25 cellular contexts compared by ENCODE assay signal in the genomic region with DNA sequence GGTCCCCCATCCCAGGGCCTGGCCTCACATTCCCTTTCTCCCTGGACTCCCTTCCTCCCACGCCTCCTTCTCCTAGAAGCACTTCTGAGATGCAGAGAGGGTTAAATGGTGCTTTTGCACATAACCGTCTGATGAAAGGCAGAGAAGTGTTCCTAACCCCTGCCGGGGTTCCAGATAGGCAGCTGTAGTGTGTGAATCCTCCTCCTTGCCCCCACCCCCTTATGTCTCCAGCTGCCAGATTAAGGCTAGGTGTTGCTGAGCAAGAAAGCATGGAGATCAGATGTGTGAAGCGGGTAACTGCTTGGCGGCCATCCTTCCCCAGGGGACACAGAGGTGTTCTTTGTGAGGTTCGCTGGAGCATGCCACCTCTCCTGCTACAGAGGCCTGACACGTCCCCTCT.
A peak's percentile ranks its signal among the peaks of the same experiment; 100 is the strongest.
DNase-seq lines count a peak whose midpoint lies in the region; ATAC-seq and TF ChIP-seq lines count a peak whose summit lies in the region.
"Had no signal": no experiment of that assay in that cellular context is flagged by ENCODE, and none has a peak within 500 bp of the region (broad histone marks: within the 10 kb centered on the region; RNA-seq: fewer than 3 reads in every experiment).

No MANE protein-coding gene starts in this region.

- ATAC-seq in gastroesophageal sphincter: no peak
- ATAC-seq in esophagus mucosa: no peak
- ATAC-seq: activated naive CD8-positive, alpha-beta T cell treated with anti-CD3 and anti-CD28 coated beads, Interleukin-2, amount 50 U/mL, for 24 hours; K562; stimulated activated naive CD8-positive, alpha-beta T cell treated with anti-CD3 and anti-CD28 coated beads, Interleukin-15, Interleukin-2, amounts not matched to agents 100 U/mL and 50 U/mL, for 24 hours had no signal

- H3K27me3 ChIP-seq in gastroesophageal sphincter: no peaks in the 10 kb centered on the region
- H3K27me3 ChIP-seq: brain microvascular endothelial cell had no signal

- H3K4me3 Mint-ChIP-seq in nephron progenitor cell (no peak overlapping the region), chondrocyte (ENCODE audit: unreplicated experiment) (no peak overlapping the region)
- H3K4me3 Mint-ChIP-seq: activated CD4-positive, alpha-beta T cell treated with anti-CD3 and anti-CD28 coated beads, Interleukin-2, amount 10 ng/mL, durations not matched to agents 7 days and 5 days; activated naive CD8-positive, alpha-beta T cell treated with anti-CD3 and anti-CD28 coated beads, Interleukin-2, amount 50 U/mL, for 24 hours; CD4-positive, CD25-positive, alpha-beta regulatory T cell had no signal

- no peak for TF ChIP-seq EP300 in gastroesophageal sphincter (IDR thresholded peaks at IDR 0.05)

- DNase-seq in NCI-H82 (lab: John Stamatoyannopoulos, UW) (peak; percentile 16), NCI-H82 treated with DMSO at 0.1 percent for 48 hours (lab: John Stamatoyannopoulos, UW; ENCODE audit: unreplicated experiment) (no peak), nephron progenitor cell (no peak), C1 segment of cervical spinal cord (lab: John Stamatoyannopoulos, UW) (no peak), chondrocyte (ENCODE audit: low spot score) (no peak), NCI-H2107 (lab: John Stamatoyannopoulos, UW) (no peak)
- DNase-seq: activated CD4-positive, alpha-beta T cell treated with anti-CD3 and anti-CD28 coated beads, Interleukin-2, amount 10 ng/mL, durations not matched to agents 7 days and 5 days; activated effector memory CD4-positive, alpha-beta T cell treated with Interleukin-2 at 50 U/mL for 16 hours; activated naive CD8-positive, alpha-beta T cell treated with anti-CD3 and anti-CD28 coated beads, Interleukin-2, amount 50 U/mL, for 24 hours; brain microvascular endothelial cell; CD4-positive, CD25-positive, alpha-beta regulatory T cell; cortex of kidney; foreskin melanocyte; GF-D8; kidney glomerular epithelial cell; NCI-H1694 treated with DMSO at 0.1 percent for 48 hours; NCI-H446; stimulated activated CD4-positive, alpha-beta T cell treated with anti-CD3 and anti-CD28 coated beads, Interleukin-4, amount 100 ng/mL, for 1 hour; stimulated activated naive CD8-positive, alpha-beta T cell treated with anti-CD3 and anti-CD28 coated beads, Interleukin-15, Interleukin-2, amounts not matched to agents 100 U/mL and 50 U/mL, for 24 hours; T-helper 2 cell had no signal

- no peaks in the 10 kb centered on the region for H3K9me3 Mint-ChIP-seq in nephron progenitor cell
- H3K9me3 Mint-ChIP-seq in chondrocyte (ENCODE audit: low read depth): no peaks in the 10 kb centered on the region
- H3K9me3 Mint-ChIP-seq: activated CD4-positive, alpha-beta T cell treated with anti-CD3 and anti-CD28 coated beads, Interleukin-2, amount 10 ng/mL, durations not matched to agents 7 days and 5 days; activated naive CD8-positive, alpha-beta T cell treated with anti-CD3 and anti-CD28 coated beads, Interleukin-2, amount 50 U/mL, for 24 hours had no signal

- WGBS in gastroesophageal sphincter (ENCODE audit: low coverage in 1 of 2), 2 donors: 40 to 68% methylated on average over 3 to 6 of the region's 7 CpGs

- H3K27ac ChIP-seq in gastroesophageal sphincter: peak overlapping the region; percentile 83 to 96 (median 90)
- H3K27ac ChIP-seq: SK-N-MC had no signal

- H3K36me3 ChIP-seq in gastroesophageal sphincter: peaks cover 0 to 28% of the 10 kb centered on the region in 2 donors
- H3K36me3 ChIP-seq: brain microvascular endothelial cell had no signal

- H3K27ac Mint-ChIP-seq in nephron progenitor cell (peak overlapping the region; percentile 73), chondrocyte (ENCODE audit: unreplicated experiment) (no peak overlapping the region)
- H3K27ac Mint-ChIP-seq: activated CD4-positive, alpha-beta T cell treated with anti-CD3 and anti-CD28 coated beads, Interleukin-2, amount 10 ng/mL, durations not matched to agents 7 days and 5 days; activated naive CD8-positive, alpha-beta T cell treated with anti-CD3 and anti-CD28 coated beads, Interleukin-2, amount 50 U/mL, for 24 hours had no signal

- no peaks in the 10 kb centered on the region for H3K9me3 ChIP-seq in gastroesophageal sphincter

- H3K27me3 Mint-ChIP-seq in nephron progenitor cell (ENCODE audit: low read depth, poor library complexity): peaks cover 5% of the 10 kb centered on the region
- no peaks in the 10 kb centered on the region for H3K27me3 Mint-ChIP-seq in chondrocyte (ENCODE audit: low read depth)

- TF ChIP-seq POLR2A in gastroesophageal sphincter (IDR thresholded peaks at IDR 0.05): no peak

- H3K4me1 ChIP-seq in gastroesophageal sphincter: peaks cover 27 to 100% (median 43%) of the 10 kb centered on the region in 3 donors

- no peak for TF ChIP-seq CTCF in gastroesophageal sphincter (IDR thresholded peaks at IDR 0.05)
- no peak for TF ChIP-seq CTCF in nephron progenitor cell (IDR thresholded peaks at IDR 0.05)
- TF ChIP-seq CTCF in chondrocyte (IDR thresholded peaks at IDR 0.05): no peak

- peaks cover 40% of the 10 kb centered on the region for H3K4me1 Mint-ChIP-seq in nephron progenitor cell
- peaks cover 37% of the 10 kb centered on the region for H3K4me1 Mint-ChIP-seq in chondrocyte (ENCODE audit: low read depth)

- H3K36me3 Mint-ChIP-seq in nephron progenitor cell (ENCODE audit: low read depth) (peaks cover 58% of the 10 kb centered on the region), chondrocyte (ENCODE audit: low read depth) (no peaks in the 10 kb centered on the region)
- H3K36me3 Mint-ChIP-seq: CD4-positive, CD25-positive, alpha-beta regulatory T cell had no signal

- no peak overlapping the region for H3K4me3 ChIP-seq in gastroesophageal sphincter
- H3K4me3 ChIP-seq: K562, SK-N-MC, smooth muscle cell had no signal
